ENCODE assay signal across 21 cellular contexts in genomic region chr4:108311313-108311712, GRCh38.
DNase-seq lines count a peak whose midpoint lies in the region; ATAC-seq lines count a peak whose summit lies in the region.
"Had no signal": no experiment of that assay in that cellular context is flagged by ENCODE, and none has a peak within 500 bp of the region (broad histone marks: within the 10 kb centered on the region; RNA-seq: fewer than 3 reads in every experiment).

No MANE protein-coding gene starts in this region.

- intact Hi-C loops in left colon (cut with DNase I, micrococcal nuclease), result no loop called here

- no peaks in the 10 kb centered on the region for H3K36me3 Mint-ChIP-seq in T-helper 1 cell treated with Interleukin-12 subunit alpha and Interleukin-12 subunit beta and Interleukin-4 antibody, amounts not matched to agents 30 μg/mL and 1 μg/mL, for 36 hours (ENCODE audit: low read depth)
- H3K36me3 Mint-ChIP-seq: CD14-positive monocyte had no signal

- H3K27me3 Mint-ChIP-seq in T-helper 1 cell treated with Interleukin-12 subunit alpha and Interleukin-12 subunit beta and Interleukin-4 antibody, amounts not matched to agents 30 μg/mL and 1 μg/mL, for 36 hours (ENCODE audit: low read depth), result peaks cover 6% of the 10 kb centered on the region
- H3K27me3 Mint-ChIP-seq: CD4-positive, alpha-beta T cell had no signal

- no peak overlapping the region for H3K4me3 Mint-ChIP-seq in T-helper 1 cell treated with Interleukin-12 subunit alpha and Interleukin-12 subunit beta and Interleukin-4 antibody, amounts not matched to agents 30 μg/mL and 1 μg/mL, for 36 hours
- H3K4me3 Mint-ChIP-seq: CD14-positive monocyte; CD4-positive, alpha-beta T cell; CD8-positive, alpha-beta memory T cell had no signal

- peak; percentile 86 for ATAC-seq in left colon
- ATAC-seq in HG02973 (IDR thresholded peaks at IDR 0.05; ENCODE audit: unreplicated experiment), result no peak
- ATAC-seq: A549 had no signal

- H3K27ac Mint-ChIP-seq in T-helper 1 cell treated with Interleukin-12 subunit alpha and Interleukin-12 subunit beta and Interleukin-4 antibody, amounts not matched to agents 30 μg/mL and 1 μg/mL, for 36 hours, result peak overlapping the region; percentile 32
- H3K27ac Mint-ChIP-seq: CD4-positive, alpha-beta T cell had no signal

- H3K4me1 Mint-ChIP-seq in T-helper 1 cell treated with Interleukin-12 subunit alpha and Interleukin-12 subunit beta and Interleukin-4 antibody, amounts not matched to agents 30 μg/mL and 1 μg/mL, for 36 hours (ENCODE audit: low read depth), result peaks cover 28% of the 10 kb centered on the region
- H3K4me1 Mint-ChIP-seq: CD14-positive monocyte had no signal

- DNase-seq in T-helper 1 cell (no peak), NCI-H69 (lab: John Stamatoyannopoulos, UW) (peak; percentile 5), left colon (no peak), NOMO-1 (lab: John Stamatoyannopoulos, UW; ENCODE audit: unreplicated experiment in 2 of 2) (no peak), DMS 273 (lab: John Stamatoyannopoulos, UW; ENCODE audit: unreplicated experiment) (no peak)
- DNase-seq: 8988T; ACHN; AML-193; BE2C; CD4-positive, alpha-beta T cell; CD8-positive, alpha-beta memory T cell; DMS153; DMS79 treated with DMSO at 0.1 percent for 48 hours; GF-D8; GM23248; H7; HCEC 1CT had no signal

- H3K9me3 Mint-ChIP-seq in T-helper 1 cell treated with Interleukin-12 subunit alpha and Interleukin-12 subunit beta and Interleukin-4 antibody, amounts not matched to agents 30 μg/mL and 1 μg/mL, for 36 hours, result no peaks in the 10 kb centered on the region
- H3K9me3 Mint-ChIP-seq: CD4-positive, alpha-beta T cell; CD8-positive, alpha-beta memory T cell had no signal
